In the genomic region with DNA sequence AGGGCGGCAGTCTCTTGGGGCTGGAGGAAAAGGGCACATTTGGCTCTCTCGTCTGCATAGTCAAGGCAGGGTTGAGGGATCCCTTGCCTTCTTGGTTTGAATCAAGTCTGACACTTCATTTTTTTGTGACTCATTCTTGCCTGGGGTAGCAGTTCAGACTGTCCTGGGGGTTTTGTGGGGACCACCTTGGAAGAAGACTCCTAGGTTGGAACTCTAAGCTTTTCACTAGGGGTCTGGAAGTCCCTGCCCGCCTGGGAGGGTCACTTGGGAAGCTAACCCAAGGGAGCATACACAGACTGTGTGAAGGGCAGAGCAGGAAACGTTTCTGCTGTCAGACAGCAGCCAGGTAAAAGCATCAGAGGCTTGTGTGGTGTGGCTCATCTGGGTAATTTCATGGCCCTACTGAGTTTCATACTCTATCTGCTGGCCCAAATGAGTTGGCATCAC, we compare ENCODE assay signal across 13 cellular contexts. TPM values are rescaled to one million over a fixed set of nuclear protein-coding genes. Genes with fewer than 3 reads are reported as not detected.
DNase-seq lines count a peak whose midpoint lies in the region; ATAC-seq and TF ChIP-seq lines count a peak whose summit lies in the region.
"Had no signal": no experiment of that assay in that cellular context is flagged by ENCODE, and none has a peak within 500 bp of the region (broad histone marks: within the 10 kb centered on the region; RNA-seq: fewer than 3 reads in every experiment).

No MANE protein-coding gene starts in this region.

- peak overlapping the region; percentile 68 for H3K27ac Mint-ChIP-seq in activated T-helper 2 cell treated with anti-CD3 and anti-CD28 coated beads, Interferon-gamma antibody, Interleukin-2, Interleukin-4, amounts not matched to agents 10 μg/mL and 5 μg/mL and 100 μg/mL, durations not matched to agents 14 hours and 24 hours and 36 hours
- H3K27ac Mint-ChIP-seq in nephron = peak overlapping the region in 2 of 3 experiments; percentile 32 to 49

- no peaks in the 10 kb centered on the region for H3K36me3 Mint-ChIP-seq in activated T-helper 2 cell treated with anti-CD3 and anti-CD28 coated beads, Interferon-gamma antibody, Interleukin-2, Interleukin-4, amounts not matched to agents 10 μg/mL and 5 μg/mL and 100 μg/mL, durations not matched to agents 14 hours and 24 hours and 36 hours (ENCODE audit: low read depth)
- peaks cover 3% of the 10 kb centered on the region for H3K36me3 Mint-ChIP-seq in nephron (ENCODE audit: low read depth)

- H3K9me3 ChIP-seq in transverse colon = no peaks in the 10 kb centered on the region

- H3K27me3 ChIP-seq in transverse colon = no peaks in the 10 kb centered on the region

- TF ChIP-seq POLR2A in transverse colon (IDR thresholded peaks at IDR 0.05) = no peak

- peaks cover 21% of the 10 kb centered on the region for H3K4me1 Mint-ChIP-seq in activated T-helper 2 cell treated with anti-CD3 and anti-CD28 coated beads, Interferon-gamma antibody, Interleukin-2, Interleukin-4, amounts not matched to agents 10 μg/mL and 5 μg/mL and 100 μg/mL, durations not matched to agents 14 hours and 24 hours and 36 hours (ENCODE audit: low read depth)
- peaks cover 22% of the 10 kb centered on the region for H3K4me1 Mint-ChIP-seq in nephron

- TF ChIP-seq CTCF in nephron (IDR thresholded peaks at IDR 0.05; ENCODE audit: unreplicated experiment in 3 of 3) (no peak), transverse colon (IDR thresholded peaks at IDR 0.05) (no peak)

- peak; percentile 47 for DNase-seq in stimulated activated CD4-positive, alpha-beta T cell treated with anti-CD3 and anti-CD28 coated beads, Interleukin-4, amount 100 ng/mL, for 24 hours
- DNase-seq in stimulated activated CD4-positive, alpha-beta T cell treated with anti-CD3 and anti-CD28 coated beads, Interleukin-2, amount 100 ng/mL, for 24 hours = no peak
- DNase-seq in activated T-helper 2 cell treated with anti-CD3 and anti-CD28 coated beads, Interferon-gamma antibody, Interleukin-2, Interleukin-4, amounts not matched to agents 10 μg/mL and 5 μg/mL and 100 μg/mL, durations not matched to agents 14 hours and 24 hours and 36 hours (ENCODE audit: low spot score) = no peak
- DNase-seq in transverse colon (no peak), head of caudate nucleus (no peak), NCI-H510A treated with DMSO at 0.1 percent for 48 hours (lab: John Stamatoyannopoulos, UW) (no peak)
- DNase-seq: cortex of kidney, DND-41, left ventricle myocardium superior had no signal

- intact Hi-C loops in activated T-helper 2 cell treated with anti-CD3 and anti-CD28 coated beads, Interferon-gamma antibody, Interleukin-2, Interleukin-4, amounts not matched to agents 10 μg/mL and 5 μg/mL and 100 μg/mL, durations not matched to agents 14 hours and 24 hours and 36 hours (cut with micrococcal nuclease) = loop anchor here (1.0 kb wide), 1 partner anchor 19 kb away; no protein-coding TSS in a partner anchor
- intact Hi-C loops in transverse colon (cut with DNase I; ENCODE audit: low total_unique reads) = no loop called here
- intact Hi-C loops in head of caudate nucleus (cut with DNase I) = no loop called here

- no peak overlapping the region for H3K27ac ChIP-seq in transverse colon
- H3K27ac ChIP-seq: VCaP had no signal

- H3K27me3 Mint-ChIP-seq in activated T-helper 2 cell treated with anti-CD3 and anti-CD28 coated beads, Interferon-gamma antibody, Interleukin-2, Interleukin-4, amounts not matched to agents 10 μg/mL and 5 μg/mL and 100 μg/mL, durations not matched to agents 14 hours and 24 hours and 36 hours (ENCODE audit: low read depth) = no peaks in the 10 kb centered on the region
- peaks cover 4% of the 10 kb centered on the region for H3K27me3 Mint-ChIP-seq in nephron (ENCODE audit: low read depth)

- H3K4me3 Mint-ChIP-seq in activated T-helper 2 cell treated with anti-CD3 and anti-CD28 coated beads, Interferon-gamma antibody, Interleukin-2, Interleukin-4, amounts not matched to agents 10 μg/mL and 5 μg/mL and 100 μg/mL, durations not matched to agents 14 hours and 24 hours and 36 hours (ENCODE audit: low read depth) = no peak overlapping the region
- H3K4me3 Mint-ChIP-seq in nephron = no peak overlapping the region
- H3K4me3 Mint-ChIP-seq: neural crest cell had no signal

- H3K4me1 ChIP-seq in transverse colon = peaks cover 5 to 39% (median 12%) of the 10 kb centered on the region in 4 donors

- H3K4me3 ChIP-seq in transverse colon = no peak overlapping the region

- no peak for ATAC-seq in HG03139 (IDR thresholded peaks at IDR 0.05; ENCODE audit: unreplicated experiment)
- ATAC-seq: left ventricle myocardium superior had no signal

- in situ Hi-C loops in transverse colon (cut with MboI; ENCODE audit: low pct_ligation_motif_present in 1 of 4, low pct_unique_long_range_greater_than_20kb in 1 of 4, low sequenced_read_pairs in 3 of 4) = no loop called here

- H3K9me3 Mint-ChIP-seq in activated T-helper 2 cell treated with anti-CD3 and anti-CD28 coated beads, Interferon-gamma antibody, Interleukin-2, Interleukin-4, amounts not matched to agents 10 μg/mL and 5 μg/mL and 100 μg/mL, durations not matched to agents 14 hours and 24 hours and 36 hours = no peaks in the 10 kb centered on the region
- H3K9me3 Mint-ChIP-seq in nephron = no peaks in the 10 kb centered on the region
- H3K9me3 Mint-ChIP-seq: neural crest cell had no signal

- TF ChIP-seq EP300 in transverse colon (IDR thresholded peaks at IDR 0.05; ENCODE audit: low read depth) = no peak

- H3K36me3 ChIP-seq in transverse colon = no peaks in the 10 kb centered on the region

- WGBS in transverse colon (ENCODE audit: low coverage in 1 of 2), 2 donors = 73 to 94% methylated on average over 2 to 4 of the region's 4 CpGs

RNA-seq across cellular contexts. Expression of a gene that starts 11.2 kb away (rescaled TPM):
- total RNA-seq in activated T-helper 2 cell treated with anti-CD3 and anti-CD28 coated beads, Interferon-gamma antibody, Interleukin-2, Interleukin-4, amounts not matched to agents 10 μg/mL and 5 μg/mL and 100 μg/mL, durations not matched to agents 14 hours and 24 hours and 36 hours = 5.0 and 5.3 TPM in 2 replicates
- 10 to 100 TPM; 24.7 to 45.0 (median 32.8) TPM for total RNA-seq in transverse colon
